8 cellular contexts compared by ENCODE assay signal in genomic region chr1:162822391-162823200, GRCh38. TPM values are rescaled to one million over a fixed set of nuclear protein-coding genes. Genes with fewer than 3 reads are reported as not detected.
DNase-seq lines count a peak whose midpoint lies in the region; ATAC-seq and TF ChIP-seq lines count a peak whose summit lies in the region.

No MANE protein-coding gene starts in this region.

- H3K4me1 ChIP-seq in HAP-1 = peaks cover 15% of the 10 kb centered on the region
- H3K4me1 ChIP-seq in esophagus (ENCODE audit: control insufficient read depth in 2 of 2, insufficient read depth in 2 of 2, low read length in 1 of 2) = peaks cover 6% of the 10 kb centered on the region in 2 donors

- H3K36me3 ChIP-seq in HAP-1 (replicated peaks) (no peaks in the 10 kb centered on the region), esophagus (ENCODE audit: control insufficient read depth in 2 of 2, insufficient read depth in 2 of 2, low read length in 1 of 2) (no peaks in the 10 kb centered on the region)

- TF ChIP-seq CTCF in AG04449 (IDR thresholded peaks at IDR 0.05; ENCODE audit: insufficient read depth, low read length, missing control alignments) = no peak

- DNase-seq in AG04449 (ENCODE audit: low read depth, low spot score) (no peak), HAP-1 (ENCODE audit: low spot score in 2 of 2) (peak in 1 of 2 experiments; percentile 62), SK-N-DZ (ENCODE audit: low spot score) (peak; percentile 33), myocyte (ENCODE audit: low read depth) (peak; percentile 15), HT-29 (ENCODE audit: low spot score) (no peak)

- H3K4me3 ChIP-seq in AG04449 (ENCODE audit: low read depth, low read length) = peak overlapping the region; percentile 55
- peak overlapping the region; percentile 30 for H3K4me3 ChIP-seq in HAP-1
- peak overlapping the region; percentile 28 to 49 for H3K4me3 ChIP-seq in esophagus (ENCODE audit: low read depth in 1 of 2, low read length in 2 of 2)

- in situ Hi-C loops in HAP-1 (cut with MboI; ENCODE audit: low sequenced_read_pairs) = no loop called here

- H3K9me3 ChIP-seq in HAP-1 = no peaks in the 10 kb centered on the region
- H3K9me3 ChIP-seq in esophagus (ENCODE audit: control insufficient read depth in 2 of 2, insufficient read depth in 1 of 2, low read depth in 1 of 2, low read length in 1 of 2) = no peaks in the 10 kb centered on the region

- H3K27ac ChIP-seq in esophagus (ENCODE audit: low read depth in 2 of 2, low read length in 1 of 2) = no peak overlapping the region

- CTCF ChIA-PET in AG04449 (lab: Yijun Ruan, JAX) = interaction anchor here (1.4 kb wide), 1 partner anchor 26 kb away, joined by 3 read pairs; no protein-coding TSS in a partner anchor

- POLR2A ChIA-PET in AG04449 (lab: Yijun Ruan, JAX) = no interaction called here

- ATAC-seq in HG02973 (IDR thresholded peaks at IDR 0.05; ENCODE audit: unreplicated experiment) = no peak
- ATAC-seq in GM19023 (IDR thresholded peaks at IDR 0.05; ENCODE audit: unreplicated experiment) = no peak

- 5 to 6% methylated on average over 44 of the region's 44 CpGs for WGBS in esophagus, 2 donors

- H3K27me3 ChIP-seq in HAP-1 (ENCODE audit: low read depth) = no peaks in the 10 kb centered on the region
- no peaks in the 10 kb centered on the region for H3K27me3 ChIP-seq in esophagus (ENCODE audit: control insufficient read depth in 1 of 2, insufficient read depth in 2 of 2, low read length in 2 of 2)

RNA-seq across cellular contexts. Expression of gene HSD17B7, which starts 32.1 kb away (rescaled TPM):
- polyA plus RNA-seq in SK-N-DZ (2014; cell fraction: cytosol; rRNA removed) = 63.0 and 66.3 TPM in 2 replicates
- 40.6 and 41.7 TPM in 2 replicates for polyA plus RNA-seq in SK-N-DZ (2014; cell fraction: nucleus; rRNA removed)
- 10 to 100 TPM; 12.4 to 14.2 TPM for polyA plus RNA-seq in esophagus
- total RNA-seq in myocyte = 11.7 and 19.8 TPM in 2 replicates
- 10.4 TPM for polyA plus RNA-seq in myocyte (2012)
- total RNA-seq in HT-29 (2014; rRNA removed; shearing (Covaris generic)) = 19.6 and 26.4 TPM in 2 replicates

RNA-seq across cellular contexts. Expression of gene CCDC190, which starts 38.4 kb away (rescaled TPM):
- 0.12 TPM in 1 of 2 replicates, not detected in the other for polyA plus RNA-seq in SK-N-DZ (2014; cell fraction: cytosol; rRNA removed)
- polyA plus RNA-seq in SK-N-DZ (2014; cell fraction: nucleus; rRNA removed) = 0.31 TPM in 1 of 2 replicates, not detected in the other
- 1 to 10 TPM; 1.5 to 5.8 TPM for polyA plus RNA-seq in esophagus
- 0.10 and 1.5 TPM in 2 replicates for total RNA-seq in myocyte
- 0.16 TPM for polyA plus RNA-seq in myocyte (2012)
- 0.29 TPM in 1 of 2 replicates, not detected in the other for total RNA-seq in HT-29 (2014; rRNA removed; shearing (Covaris generic))

Comparison
In these comparisons a context has a peak if more than half of its experiments do, and no peak if none do; other contexts are left out.
1. DNase-seq: peak in SK-N-DZ (single experiment) and myocyte (single experiment); none in AG04449 (single experiment) and HT-29 (single experiment).
2. Peak in every context shown above with its lines, with median percentiles within 50 percentile points of each other: H3K4me3 ChIP-seq.